In the genomic region with DNA sequence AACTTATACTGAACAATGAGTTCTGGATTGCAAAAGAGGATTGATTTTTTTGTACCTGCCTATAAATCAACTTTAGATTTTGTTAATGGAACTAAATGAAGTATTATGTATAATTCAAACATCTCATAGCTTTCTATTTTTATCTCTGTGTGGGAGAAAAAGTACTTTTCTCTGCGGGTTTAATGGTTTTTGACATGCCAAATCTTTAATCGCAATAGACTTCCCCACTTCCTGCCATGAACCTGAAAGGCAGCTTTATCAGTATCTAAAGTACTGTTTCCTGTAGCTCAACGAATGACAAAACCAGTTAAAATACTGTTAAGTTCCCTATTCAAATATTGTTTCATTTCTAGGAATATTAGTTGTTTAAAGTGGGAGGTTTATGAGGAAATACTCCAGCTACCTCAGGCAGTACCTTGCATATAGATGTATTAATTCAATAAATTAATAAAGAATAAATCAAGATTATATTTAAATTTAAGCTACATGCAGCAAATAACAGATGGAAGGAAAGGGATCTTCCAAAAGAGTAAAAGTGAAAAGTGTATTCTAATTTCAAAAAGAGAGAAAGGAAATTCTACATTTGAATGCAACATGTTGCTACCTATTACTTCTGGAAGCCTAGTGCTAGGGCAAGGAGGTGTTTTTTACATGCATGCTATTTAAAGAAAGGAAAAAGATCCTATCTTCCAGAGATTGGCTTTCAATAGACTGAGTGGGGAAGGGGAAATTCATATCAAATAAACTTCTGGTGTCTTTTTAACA, we compare ENCODE assay signal across 1 cellular context.
TF ChIP-seq lines count a peak whose summit lies in the region.

No MANE protein-coding gene starts in this region.

TF ChIP-seq in HepG2, 621 proteins besides CTCF, POLR2A, EP300 and RAD21 (continued from another document):
- TF ChIP-seq, protein P1, sequence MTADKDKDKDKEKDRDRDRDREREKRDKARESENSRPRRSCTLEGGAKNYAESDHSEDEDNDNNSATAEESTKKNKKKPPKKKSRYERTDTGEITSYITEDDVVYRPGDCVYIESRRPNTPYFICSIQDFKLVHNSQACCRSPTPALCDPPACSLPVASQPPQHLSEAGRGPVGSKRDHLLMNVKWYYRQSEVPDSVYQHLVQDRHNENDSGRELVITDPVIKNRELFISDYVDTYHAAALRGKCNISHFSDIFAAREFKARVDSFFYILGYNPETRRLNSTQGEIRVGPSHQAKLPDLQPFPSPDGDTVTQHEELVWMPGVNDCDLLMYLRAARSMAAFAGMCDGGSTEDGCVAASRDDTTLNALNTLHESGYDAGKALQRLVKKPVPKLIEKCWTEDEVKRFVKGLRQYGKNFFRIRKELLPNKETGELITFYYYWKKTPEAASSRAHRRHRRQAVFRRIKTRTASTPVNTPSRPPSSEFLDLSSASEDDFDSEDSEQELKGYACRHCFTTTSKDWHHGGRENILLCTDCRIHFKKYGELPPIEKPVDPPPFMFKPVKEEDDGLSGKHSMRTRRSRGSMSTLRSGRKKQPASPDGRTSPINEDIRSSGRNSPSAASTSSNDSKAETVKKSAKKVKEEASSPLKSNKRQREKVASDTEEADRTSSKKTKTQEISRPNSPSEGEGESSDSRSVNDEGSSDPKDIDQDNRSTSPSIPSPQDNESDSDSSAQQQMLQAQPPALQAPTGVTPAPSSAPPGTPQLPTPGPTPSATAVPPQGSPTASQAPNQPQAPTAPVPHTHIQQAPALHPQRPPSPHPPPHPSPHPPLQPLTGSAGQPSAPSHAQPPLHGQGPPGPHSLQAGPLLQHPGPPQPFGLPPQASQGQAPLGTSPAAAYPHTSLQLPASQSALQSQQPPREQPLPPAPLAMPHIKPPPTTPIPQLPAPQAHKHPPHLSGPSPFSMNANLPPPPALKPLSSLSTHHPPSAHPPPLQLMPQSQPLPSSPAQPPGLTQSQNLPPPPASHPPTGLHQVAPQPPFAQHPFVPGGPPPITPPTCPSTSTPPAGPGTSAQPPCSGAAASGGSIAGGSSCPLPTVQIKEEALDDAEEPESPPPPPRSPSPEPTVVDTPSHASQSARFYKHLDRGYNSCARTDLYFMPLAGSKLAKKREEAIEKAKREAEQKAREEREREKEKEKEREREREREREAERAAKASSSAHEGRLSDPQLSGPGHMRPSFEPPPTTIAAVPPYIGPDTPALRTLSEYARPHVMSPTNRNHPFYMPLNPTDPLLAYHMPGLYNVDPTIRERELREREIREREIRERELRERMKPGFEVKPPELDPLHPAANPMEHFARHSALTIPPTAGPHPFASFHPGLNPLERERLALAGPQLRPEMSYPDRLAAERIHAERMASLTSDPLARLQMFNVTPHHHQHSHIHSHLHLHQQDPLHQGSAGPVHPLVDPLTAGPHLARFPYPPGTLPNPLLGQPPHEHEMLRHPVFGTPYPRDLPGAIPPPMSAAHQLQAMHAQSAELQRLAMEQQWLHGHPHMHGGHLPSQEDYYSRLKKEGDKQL (CRISPR knock-in tag; IDR thresholded peaks at IDR 0.05; ENCODE audit: low read depth) = no peak
- TF ChIP-seq ATF1 (CRISPR knock-in tag; IDR thresholded peaks at IDR 0.05) (no peak), GLI4 (CRISPR knock-in tag; IDR thresholded peaks at IDR 0.05; ENCODE audit: borderline replicate concordance) (no peak)
